23 cellular contexts compared by ENCODE assay signal in genomic region chr14:90373887-90374286, GRCh38. TPM values are rescaled to one million over a fixed set of nuclear protein-coding genes. Genes with fewer than 3 reads are reported as not detected.
A peak's percentile ranks its signal among the peaks of the same experiment; 100 is the strongest.
DNase-seq lines count a peak whose midpoint lies in the region; ATAC-seq and TF ChIP-seq lines count a peak whose summit lies in the region.
"Had no signal": no experiment of that assay in that cellular context is flagged by ENCODE, and none has a peak within 500 bp of the region (broad histone marks: within the 10 kb centered on the region; RNA-seq: fewer than 3 reads in every experiment).

No MANE protein-coding gene starts in this region.

- ATAC-seq in mucosa of descending colon = peak; percentile 37
- ATAC-seq: HCT116 had no signal

- TF ChIP-seq EP300 in stomach (IDR thresholded peaks at IDR 0.05) (no peak), ovary (IDR thresholded peaks at IDR 0.05) (no peak)

- DNase-seq in SHP77 (lab: John Stamatoyannopoulos, UW) = peak; percentile 4 to 28
- no peak for DNase-seq in SHP77 treated with DMSO at 0.1 percent for 48 hours (lab: John Stamatoyannopoulos, UW)
- peak; percentile 27 for DNase-seq in HT-29 (ENCODE audit: low spot score)
- peak; percentile 52 for DNase-seq in choroid plexus epithelial cell (ENCODE audit: low read depth)
- no peak for DNase-seq in mucosa of descending colon
- DNase-seq in stimulated activated CD4-positive, alpha-beta T cell treated with anti-CD3 and anti-CD28 coated beads, Interleukin-12 subunit alpha, Interleukin-12 subunit beta, amount 100 ng/mL, for 4 hours = no peak
- DNase-seq in stomach = no peak
- DNase-seq in ovary = no peak
- DNase-seq: 8988T; CD4-positive, CD25-positive, alpha-beta regulatory T cell; DMS153; DND-41; NCI-H1048; NCI-H1417; NCI-H1694; NCI-H2029 treated with DMSO at 0.1 percent for 48 hours; NCI-H446 treated with DMSO at 0.1 percent for 48 hours; NCI-H526; NCI-H82; Peyer's patch had no signal

- TF ChIP-seq CTCF in choroid plexus epithelial cell (conservative IDR thresholded peaks at IDR 0.05; ENCODE audit: low read depth, low read length) (no peak), mucosa of descending colon (IDR thresholded peaks at IDR 0.05) (no peak), stomach (IDR thresholded peaks at IDR 0.05) (no peak), ovary (IDR thresholded peaks at IDR 0.05) (no peak)

- H3K4me1 ChIP-seq in mucosa of descending colon (ENCODE audit: low read depth) = no peaks in the 10 kb centered on the region
- no peaks in the 10 kb centered on the region for H3K4me1 ChIP-seq in stomach
- no peaks in the 10 kb centered on the region for H3K4me1 ChIP-seq in ovary (ENCODE audit: insufficient read depth)
- H3K4me1 ChIP-seq: BLaER1, Peyer's patch had no signal

- H3K9me3 ChIP-seq in mucosa of descending colon (no peaks in the 10 kb centered on the region), stomach (no peaks in the 10 kb centered on the region), ovary (no peaks in the 10 kb centered on the region)
- H3K9me3 ChIP-seq: BLaER1, Peyer's patch had no signal

- no peaks in the 10 kb centered on the region for H3K36me3 ChIP-seq in mucosa of descending colon (ENCODE audit: low read depth)
- H3K36me3 ChIP-seq in stomach = no peaks in the 10 kb centered on the region
- H3K36me3 ChIP-seq in ovary = no peaks in the 10 kb centered on the region
- H3K36me3 ChIP-seq: BLaER1, Peyer's patch had no signal

- TF ChIP-seq POLR2A in stomach (IDR thresholded peaks at IDR 0.05) (no peak), ovary (IDR thresholded peaks at IDR 0.05) (no peak)

- WGBS in stomach, 5 donors = 78 to 95% (median 94%) methylated on average over 6 of the region's 6 CpGs
- WGBS in ovary, 3 donors = 91 to 95% (median 92%) methylated on average over 6 of the region's 6 CpGs

- H3K4me3 ChIP-seq in choroid plexus epithelial cell (ENCODE audit: low read depth, low read length) (no peak overlapping the region), mucosa of descending colon (no peak overlapping the region), stomach (no peak overlapping the region), ovary (no peak overlapping the region)
- H3K4me3 ChIP-seq: BLaER1, Peyer's patch had no signal

- H3K27me3 ChIP-seq in stomach (no peaks in the 10 kb centered on the region), ovary (no peaks in the 10 kb centered on the region)
- H3K27me3 ChIP-seq: BLaER1, Peyer's patch had no signal

- H3K27ac ChIP-seq in stomach = no peak overlapping the region
- H3K27ac ChIP-seq in ovary = no peak overlapping the region
- H3K27ac ChIP-seq: BLaER1, KMS-11, Peyer's patch had no signal

- intact Hi-C loops in mucosa of descending colon (cut with DNase I, micrococcal nuclease) (no loop called here), stomach (cut with DNase I; ENCODE audit: low total_unique reads) (no loop called here), ovary (cut with DNase I) (no loop called here)

RNA-seq across cellular contexts. Expression of gene CALM1, which starts 22.9 kb away (rescaled TPM):
- total RNA-seq in HT-29 (2014; rRNA removed; shearing (Covaris generic)) = 735 and 752 TPM in 2 replicates
- total RNA-seq in mucosa of descending colon = 100 to 1,000 TPM; 610 to 985 (median 822) TPM
- total RNA-seq in stomach = 1,000 to 10,000 TPM in 1 of 5 donors, 100 to 1,000 TPM in 4; 213 to 1,126 (median 441) TPM
- 100 to 1,000 TPM; 278 to 342 (median 327) TPM for polyA plus RNA-seq in stomach
- 100 to 1,000 TPM; 122 to 312 (median 225) TPM for total RNA-seq in ovary
- 100 to 1,000 TPM; 143 to 514 TPM for polyA plus RNA-seq in ovary

RNA-seq across cellular contexts. Expression of gene NRDE2, which starts 42.1 kb away (rescaled TPM):
- total RNA-seq in HT-29 (2014; rRNA removed; shearing (Covaris generic)) = 7.0 and 10.1 TPM in 2 replicates
- 10 to 100 TPM; 23.0 to 31.5 (median 26.1) TPM for total RNA-seq in mucosa of descending colon
- total RNA-seq in stomach = 10 to 100 TPM in 4 of 5 donors, 1 to 10 TPM in 1; 8.9 to 34.8 (median 29.2) TPM
- 1 to 10 TPM; 5.7 to 9.0 (median 7.3) TPM for polyA plus RNA-seq in stomach
- total RNA-seq in ovary = 10 to 100 TPM in 6 of 7 donors, 1 to 10 TPM in 1; 9.9 to 28.5 (median 16.3) TPM
- 1 to 10 TPM; 7.7 to 9.3 TPM for polyA plus RNA-seq in ovary

Comparison
In these comparisons a context has a peak if more than half of its experiments do, and no peak if none do; other contexts are left out.
1. DNase-seq: peak in SHP77 (2 of 2), HT-29 (single experiment) and choroid plexus epithelial cell (single experiment); none in SHP77 treated with DMSO at 0.1 percent for 48 hours (single experiment), mucosa of descending colon (0 of 3), stimulated activated CD4-positive, alpha-beta T cell treated with anti-CD3 and anti-CD28 coated beads, Interleukin-12 subunit alpha, Interleukin-12 subunit beta, amount 100 ng/mL, for 4 hours (single experiment), stomach (single experiment) and ovary (0 of 5).